ENCODE assay signal across 1 cellular context in the genomic region with DNA sequence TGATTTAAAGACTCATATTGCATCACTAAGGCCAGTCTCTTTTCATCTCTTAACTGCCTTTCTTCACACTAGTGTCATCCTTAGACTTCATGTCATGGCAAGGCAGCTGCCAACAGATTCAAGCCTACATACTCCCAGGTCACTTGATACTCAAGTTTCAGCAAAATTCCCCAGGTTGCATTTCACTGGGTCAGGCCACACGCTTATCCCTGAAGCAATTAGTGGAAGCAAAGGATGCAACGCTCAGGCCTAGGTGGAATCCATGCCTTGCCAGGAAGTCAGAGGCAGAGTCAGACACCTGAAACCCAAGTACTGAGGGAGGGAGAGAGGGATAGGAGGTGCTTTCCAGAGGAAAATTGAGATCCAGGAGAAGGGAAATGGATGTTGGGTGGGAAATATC.
TF ChIP-seq lines count a peak whose summit lies in the region.

No MANE protein-coding gene starts in this region.

TF ChIP-seq in H1, 55 proteins besides CTCF, POLR2A, EP300 and RAD21:
- TF ChIP-seq CHD1 (IDR thresholded peaks at IDR 0.05; ENCODE audit: low read depth, low read length) = no peak
- no peak for TF ChIP-seq NRF1 (IDR thresholded peaks at IDR 0.05; ENCODE audit: low read depth, low read length)
- no peak for TF ChIP-seq TAF1 (IDR thresholded peaks at IDR 0.05; ENCODE audit: low read depth, low read length)
- TF ChIP-seq SUZ12 (IDR thresholded peaks at IDR 0.05; ENCODE audit: low read length) = no peak
- TF ChIP-seq GTF2F1 (IDR thresholded peaks at IDR 0.05; ENCODE audit: borderline replicate concordance, low read depth, low read length) = no peak
- TF ChIP-seq CTBP2 (IDR thresholded peaks at IDR 0.05; ENCODE audit: borderline replicate concordance, insufficient read depth, insufficient read length, low read length) = no peak
- no peak for TF ChIP-seq CHD7 (IDR thresholded peaks at IDR 0.05; ENCODE audit: insufficient replicate concordance, low read length)
- TF ChIP-seq MAFK (IDR thresholded peaks at IDR 0.05; ENCODE audit: low read depth, low read length) = no peak
- no peak for TF ChIP-seq BCL11A (IDR thresholded peaks at IDR 0.05; ENCODE audit: low read depth in 2 of 2, low read length in 2 of 2)
- TF ChIP-seq FOSL1 (IDR thresholded peaks at IDR 0.05; ENCODE audit: insufficient read depth, low read depth, low read length) = no peak
- no peak for TF ChIP-seq KDM1A (IDR thresholded peaks at IDR 0.05; ENCODE audit: borderline replicate concordance, low read length)
- TF ChIP-seq TAF7 (optimal IDR thresholded peaks at IDR 0.05; ENCODE audit: borderline replicate concordance, low read depth, low read length) = no peak
- TF ChIP-seq SP4 (IDR thresholded peaks at IDR 0.05; ENCODE audit: low read length) = no peak
- TF ChIP-seq SIN3A (conservative IDR thresholded peaks at IDR 0.05 in 1 of 2, IDR thresholded peaks at IDR 0.05 in 1 of 2; ENCODE audit: low read depth in 1 of 2, low read length in 2 of 2) = no peak
- TF ChIP-seq, protein P1, sequence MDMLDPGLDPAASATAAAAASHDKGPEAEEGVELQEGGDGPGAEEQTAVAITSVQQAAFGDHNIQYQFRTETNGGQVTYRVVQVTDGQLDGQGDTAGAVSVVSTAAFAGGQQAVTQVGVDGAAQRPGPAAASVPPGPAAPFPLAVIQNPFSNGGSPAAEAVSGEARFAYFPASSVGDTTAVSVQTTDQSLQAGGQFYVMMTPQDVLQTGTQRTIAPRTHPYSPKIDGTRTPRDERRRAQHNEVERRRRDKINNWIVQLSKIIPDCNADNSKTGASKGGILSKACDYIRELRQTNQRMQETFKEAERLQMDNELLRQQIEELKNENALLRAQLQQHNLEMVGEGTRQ (IDR thresholded peaks at IDR 0.05; ENCODE audit: low read length) = no peak
